ENCODE assay signal across 21 cellular contexts in the genomic region with DNA sequence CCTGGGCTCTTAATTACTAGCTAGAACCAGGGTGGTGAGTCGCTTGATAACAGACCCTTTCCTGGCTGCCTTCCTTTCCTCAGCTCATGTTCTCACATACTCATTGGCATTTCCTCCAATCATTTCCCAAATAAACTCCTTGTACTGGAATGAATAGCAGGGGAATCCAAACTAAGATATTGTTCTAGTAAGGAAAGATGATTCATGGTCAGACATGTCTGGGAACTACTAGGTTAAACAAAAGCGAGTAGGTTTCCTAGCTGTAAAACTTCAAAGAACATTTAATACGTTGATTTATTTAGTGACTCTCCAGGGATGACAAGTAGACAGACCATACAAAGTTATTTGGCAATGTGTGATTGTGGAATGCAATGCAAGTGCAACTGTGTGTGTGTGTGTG.
DNase-seq lines count a peak whose midpoint lies in the region; TF ChIP-seq lines count a peak whose summit lies in the region.
"Had no signal": no experiment of that assay in that cellular context is flagged by ENCODE, and none has a peak within 500 bp of the region (broad histone marks: within the 10 kb centered on the region; RNA-seq: fewer than 3 reads in every experiment).

No MANE protein-coding gene starts in this region.

- no peak overlapping the region for H3K9ac ChIP-seq in mammary epithelial cell (ENCODE audit: insufficient read depth, low read length)

- H3K36me3 Mint-ChIP-seq in activated CD4-positive, alpha-beta memory T cell treated with anti-CD3 and anti-CD28 coated beads, Interleukin-2, amount 10 ng/mL, durations not matched to agents 7 days and 5 days (ENCODE audit: low read depth) = no peaks in the 10 kb centered on the region
- H3K36me3 Mint-ChIP-seq: activated CD4-positive, alpha-beta memory T cell treated with anti-CD3 and anti-CD28 coated beads for 36 hours; activated naive CD8-positive, alpha-beta T cell treated with anti-CD3 and anti-CD28 coated beads for 36 hours; CD8-positive, alpha-beta T cell; memory B cell had no signal

- TF ChIP-seq POLR2A in sigmoid colon (IDR thresholded peaks at IDR 0.05) = no peak

- H3K4me1 Mint-ChIP-seq in activated CD4-positive, alpha-beta memory T cell treated with anti-CD3 and anti-CD28 coated beads, Interleukin-2, amount 10 ng/mL, durations not matched to agents 7 days and 5 days = no peaks in the 10 kb centered on the region
- H3K4me1 Mint-ChIP-seq: activated naive CD8-positive, alpha-beta T cell treated with anti-CD3 and anti-CD28 coated beads for 36 hours; memory B cell had no signal

- H4K20me1 ChIP-seq in mammary epithelial cell (ENCODE audit: insufficient read depth, low read length) = no peaks in the 10 kb centered on the region

- H3K4me2 ChIP-seq in mammary epithelial cell (ENCODE audit: insufficient read depth, low read depth, low read length) = no peak overlapping the region

- TF ChIP-seq EP300 in sigmoid colon (IDR thresholded peaks at IDR 0.05) = no peak

- intact Hi-C loops in mammary epithelial cell (cut with micrococcal nuclease) (no loop called here), sigmoid colon (cut with DNase I) (no loop called here)

- BruUV-seq in mammary epithelial cell (replicated peaks; lab: Mats Ljungman, UMichigan) = no TSS peak

- no peaks in the 10 kb centered on the region for H3K9me3 Mint-ChIP-seq in activated CD4-positive, alpha-beta memory T cell treated with anti-CD3 and anti-CD28 coated beads, Interleukin-2, amount 10 ng/mL, durations not matched to agents 7 days and 5 days
- H3K9me3 Mint-ChIP-seq: activated CD4-positive, alpha-beta memory T cell treated with anti-CD3 and anti-CD28 coated beads for 36 hours; activated naive CD8-positive, alpha-beta T cell treated with anti-CD3 and anti-CD28 coated beads for 36 hours; CD8-positive, alpha-beta T cell; memory B cell had no signal

- H3K4me1 ChIP-seq in mammary epithelial cell (ENCODE audit: insufficient read depth, low read length) (no peaks in the 10 kb centered on the region), sigmoid colon (no peaks in the 10 kb centered on the region)
- H3K4me1 ChIP-seq: esophagus squamous epithelium had no signal

- H3K27me3 Mint-ChIP-seq in activated CD4-positive, alpha-beta memory T cell treated with anti-CD3 and anti-CD28 coated beads, Interleukin-2, amount 10 ng/mL, durations not matched to agents 7 days and 5 days = no peaks in the 10 kb centered on the region
- H3K27me3 Mint-ChIP-seq: activated CD4-positive, alpha-beta memory T cell treated with anti-CD3 and anti-CD28 coated beads for 36 hours had no signal

- no peak overlapping the region for H3K27ac ChIP-seq in mammary epithelial cell (ENCODE audit: insufficient read depth, low read depth, low read length)
- no peak overlapping the region for H3K27ac ChIP-seq in sigmoid colon
- H3K27ac ChIP-seq: esophagus squamous epithelium had no signal

- H3K9me3 ChIP-seq in mammary epithelial cell (replicated peaks; ENCODE audit: insufficient read depth, low read length) (no peaks in the 10 kb centered on the region), sigmoid colon (no peaks in the 10 kb centered on the region)
- H3K9me3 ChIP-seq: esophagus squamous epithelium had no signal

- H3K36me3 ChIP-seq in mammary epithelial cell (ENCODE audit: insufficient read depth, low read length) (no peaks in the 10 kb centered on the region), sigmoid colon (no peaks in the 10 kb centered on the region)
- H3K36me3 ChIP-seq: esophagus squamous epithelium had no signal

- no peak overlapping the region for H3K4me3 Mint-ChIP-seq in activated CD4-positive, alpha-beta memory T cell treated with anti-CD3 and anti-CD28 coated beads, Interleukin-2, amount 10 ng/mL, durations not matched to agents 7 days and 5 days
- H3K4me3 Mint-ChIP-seq: activated CD4-positive, alpha-beta memory T cell treated with anti-CD3 and anti-CD28 coated beads for 36 hours; activated naive CD8-positive, alpha-beta T cell treated with anti-CD3 and anti-CD28 coated beads for 36 hours; CD8-positive, alpha-beta T cell; memory B cell had no signal

- POLR2A ChIA-PET in activated CD4-positive, alpha-beta memory T cell treated with anti-CD3 and anti-CD28 coated beads, Interleukin-2, amount 10 ng/mL, durations not matched to agents 7 days and 5 days (lab: Charles Lee) = no interaction called here

- TF ChIP-seq CTCF in HFF-Myc (IDR thresholded peaks at IDR 0.05; ENCODE audit: low read depth, low read length, missing control alignments) (no peak), mammary epithelial cell (conservative IDR thresholded peaks at IDR 0.05 in 1 of 2, IDR thresholded peaks at IDR 0.05 in 1 of 2; ENCODE audit: extremely low read depth in 1 of 2, insufficient read depth in 1 of 2, low read depth in 1 of 2, low read length in 2 of 2) (no peak), fibroblast of the aortic adventitia (IDR thresholded peaks at IDR 0.05; ENCODE audit: insufficient read depth, low read length) (no peak), sigmoid colon (IDR thresholded peaks at IDR 0.05) (no peak)

- H3K79me2 ChIP-seq in mammary epithelial cell (ENCODE audit: insufficient read depth, low read length) = no peaks in the 10 kb centered on the region

- dilution Hi-C loops in mammary epithelial cell (cut with HindIII; ENCODE audit: low sequenced_read_pairs) = no loop called here

- DNase-seq in HFF-Myc (ENCODE audit: extremely low read depth, low read depth) = peak; percentile 2
- peak; percentile 71 for DNase-seq in mammary epithelial cell
- DNase-seq in fibroblast of the aortic adventitia (ENCODE audit: low read depth) = peak; percentile 5
- DNase-seq in skeletal muscle cell (ENCODE audit: low read depth) = peak; percentile 11
- DNase-seq in activated CD4-positive, alpha-beta memory T cell treated with anti-CD3 and anti-CD28 coated beads, Interleukin-2, amount 10 ng/mL, durations not matched to agents 7 days and 5 days = no peak
- no peak for DNase-seq in NCI-H2196 (lab: John Stamatoyannopoulos, UW; ENCODE audit: unreplicated experiment)
- DNase-seq in sigmoid colon = no peak
- DNase-seq: activated CD4-positive, alpha-beta memory T cell treated with anti-CD3 and anti-CD28 coated beads for 36 hours; activated naive CD8-positive, alpha-beta T cell treated with anti-CD3 and anti-CD28 coated beads for 36 hours; AML-193; CD8-positive, alpha-beta T cell; effector CD8-positive, alpha-beta T cell; esophagus squamous epithelium; KG1; left cardiac atrium; NCI-H1436 treated with DMSO at 0.1 percent for 48 hours; NCI-H510A treated with DMSO at 0.1 percent for 48 hours; NK-92 treated with Interleukin-12 subunit alpha and Interleukin-12 subunit beta, amount 100 ng/mL, for 24 hours; occipital lobe; stimulated activated naive CD4-positive, alpha-beta T cell treated with Interleukin-2 at 50 U/mL for 16 hours had no signal

- no peak overlapping the region for H2AFZ ChIP-seq in mammary epithelial cell (ENCODE audit: low read depth, low read length)

- in situ Hi-C loops in mammary epithelial cell (cut with MboI; ENCODE audit: low sequenced_read_pairs in 2 of 2) = no loop called here

- H3K4me3 ChIP-seq in HFF-Myc (replicated peaks; ENCODE audit: low read depth, low read length) (no peak overlapping the region), mammary epithelial cell (replicated peaks in 1 of 3; ENCODE audit: insufficient read depth in 1 of 3, low read depth in 2 of 3, low read length in 3 of 3) (no peak overlapping the region), fibroblast of the aortic adventitia (ENCODE audit: low read depth, low read length) (no peak overlapping the region), skeletal muscle cell (ENCODE audit: low read depth, low read length) (no peak overlapping the region), sigmoid colon (no peak overlapping the region)
- H3K4me3 ChIP-seq: esophagus squamous epithelium had no signal

- H3K27me3 ChIP-seq in mammary epithelial cell (ENCODE audit: insufficient read depth, low read length) (no peaks in the 10 kb centered on the region), sigmoid colon (peaks cover 0 to 15% (median 0%) of the 10 kb centered on the region in 3 donors)

- 3% methylated on average over 3 of the region's 3 CpGs for WGBS in mammary epithelial cell (ENCODE audit: low coverage, missing lambda C conversion rate)
- 39 to 54% methylated on average over 3 of the region's 3 CpGs for WGBS in sigmoid colon, 2 donors

- H3K27ac Mint-ChIP-seq in activated CD4-positive, alpha-beta memory T cell treated with anti-CD3 and anti-CD28 coated beads, Interleukin-2, amount 10 ng/mL, durations not matched to agents 7 days and 5 days = no peak overlapping the region
- H3K27ac Mint-ChIP-seq: activated CD4-positive, alpha-beta memory T cell treated with anti-CD3 and anti-CD28 coated beads for 36 hours; activated naive CD8-positive, alpha-beta T cell treated with anti-CD3 and anti-CD28 coated beads for 36 hours; CD8-positive, alpha-beta T cell; memory B cell had no signal

- CTCF ChIA-PET in mammary epithelial cell (lab: Charles Lee; ENCODE audit: low non-redundant PET) = no interaction called here
- CTCF ChIA-PET in activated CD4-positive, alpha-beta memory T cell treated with anti-CD3 and anti-CD28 coated beads, Interleukin-2, amount 10 ng/mL, durations not matched to agents 7 days and 5 days (lab: Charles Lee) = no interaction called here

Comparison
In these comparisons a context has a peak if more than half of its experiments do, and no peak if none do; other contexts are left out.
1. DNase-seq: peak in HFF-Myc (single experiment), mammary epithelial cell (single experiment), fibroblast of the aortic adventitia (single experiment) and skeletal muscle cell (single experiment); none in activated CD4-positive, alpha-beta memory T cell treated with anti-CD3 and anti-CD28 coated beads, Interleukin-2, amount 10 ng/mL, durations not matched to agents 7 days and 5 days (single experiment), NCI-H2196 (single experiment) and sigmoid colon (single experiment).